In the genomic region with DNA sequence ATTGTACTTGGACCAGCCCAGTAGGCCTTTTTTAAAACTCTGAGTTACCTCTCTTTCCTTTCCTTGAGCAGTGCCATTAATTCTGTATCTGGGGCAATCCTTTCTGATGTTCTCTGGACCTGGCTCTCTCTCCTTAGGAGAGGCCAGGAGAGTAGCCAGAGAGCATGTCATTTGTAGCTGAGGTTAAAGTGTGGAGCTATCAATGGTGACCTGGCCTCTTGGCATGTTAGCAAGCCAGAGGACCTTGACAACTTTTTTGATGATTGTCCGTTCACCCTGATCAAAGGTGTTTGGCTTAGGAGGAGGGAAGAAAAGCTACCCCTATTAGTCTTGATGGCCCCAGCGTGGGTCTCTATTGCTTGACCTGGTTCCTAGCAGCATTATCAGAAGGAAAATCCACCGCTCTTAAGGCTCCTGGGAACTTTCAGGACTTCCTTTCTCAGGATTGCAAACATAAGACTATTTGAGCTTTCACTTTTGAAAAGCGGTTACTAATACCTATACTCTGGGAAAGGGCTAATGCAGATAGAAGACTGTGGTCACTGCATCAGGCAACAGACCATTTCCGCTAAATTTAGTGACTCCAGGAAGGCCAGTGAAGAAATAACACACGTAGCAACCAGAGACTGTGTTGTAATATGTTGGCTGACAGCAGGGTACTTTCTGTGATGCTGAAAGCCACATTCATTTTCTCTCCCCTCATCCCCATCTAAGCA, we compare ENCODE assay signal across 8 cellular contexts. TPM values are rescaled to one million over a fixed set of nuclear protein-coding genes. Genes with fewer than 3 reads are reported as not detected.
DNase-seq lines count a peak whose midpoint lies in the region; ATAC-seq and FAIRE-seq lines count a peak whose summit lies in the region.
"Had no signal": no experiment of that assay in that cellular context is flagged by ENCODE, and none has a peak within 500 bp of the region (broad histone marks: within the 10 kb centered on the region; RNA-seq: fewer than 3 reads in every experiment).

No MANE protein-coding gene starts in this region.

- H3K4me3 ChIP-seq in HUES48 (ENCODE audit: low read depth, low read length) = no peak overlapping the region

- POLR2A ChIA-PET in activated CD4-positive, alpha-beta memory T cell treated with anti-CD3 and anti-CD28 coated beads, Interleukin-2, amount 10 ng/mL, durations not matched to agents 7 days and 5 days (lab: Charles Lee) = interaction anchor here (0.7 to 3.5 kb wide), 11 partner anchors 10 to 261 kb away, joined by 3 to 11 read pairs (median 4); partner anchors contain the start of genes LIMK2, PIK3IP1 and TUG1

- no peaks in the 10 kb centered on the region for H3K9me3 Mint-ChIP-seq in activated CD4-positive, alpha-beta memory T cell treated with anti-CD3 and anti-CD28 coated beads, Interleukin-2, amount 10 ng/mL, durations not matched to agents 7 days and 5 days
- H3K9me3 Mint-ChIP-seq in stimulated activated memory B cell treated with anti-CD40 and anti-IgM and Interleukin-4, amounts not matched to agents 10 μg/mL and 1 μg/mL and 100 μg/mL, for 72 hours = no peaks in the 10 kb centered on the region

- ATAC-seq in left ventricle myocardium superior = peak; percentile 64
- no peak for ATAC-seq in stimulated activated memory B cell treated with anti-CD40 and anti-IgM and Interleukin-4, amounts not matched to agents 10 μg/mL and 1 μg/mL and 100 μg/mL, for 72 hours

- H3K4me1 Mint-ChIP-seq in activated CD4-positive, alpha-beta memory T cell treated with anti-CD3 and anti-CD28 coated beads, Interleukin-2, amount 10 ng/mL, durations not matched to agents 7 days and 5 days = peaks cover 54% of the 10 kb centered on the region
- peaks cover 18% of the 10 kb centered on the region for H3K4me1 Mint-ChIP-seq in stimulated activated memory B cell treated with anti-CD40 and anti-IgM and Interleukin-4, amounts not matched to agents 10 μg/mL and 1 μg/mL and 100 μg/mL, for 72 hours

- H3K4me3 Mint-ChIP-seq in activated CD4-positive, alpha-beta memory T cell treated with anti-CD3 and anti-CD28 coated beads, Interleukin-2, amount 10 ng/mL, durations not matched to agents 7 days and 5 days = no peak overlapping the region
- H3K4me3 Mint-ChIP-seq in stimulated activated memory B cell treated with anti-CD40 and anti-IgM and Interleukin-4, amounts not matched to agents 10 μg/mL and 1 μg/mL and 100 μg/mL, for 72 hours = no peak overlapping the region

- peak overlapping the region; percentile 8 for H3K27ac ChIP-seq in HUES48 (ENCODE audit: low read depth, low read length)
- H3K27ac ChIP-seq: epithelial cell of prostate had no signal

- 0 out of 2 replicates have a peak, but pooled peaks cover 5% of the 10 kb centered on the region for H3K4me1 ChIP-seq in HUES48 (ENCODE audit: control insufficient read depth, insufficient read depth, low read length)

- no peaks in the 10 kb centered on the region for H3K27me3 Mint-ChIP-seq in activated CD4-positive, alpha-beta memory T cell treated with anti-CD3 and anti-CD28 coated beads, Interleukin-2, amount 10 ng/mL, durations not matched to agents 7 days and 5 days
- H3K27me3 Mint-ChIP-seq in stimulated activated memory B cell treated with anti-CD40 and anti-IgM and Interleukin-4, amounts not matched to agents 10 μg/mL and 1 μg/mL and 100 μg/mL, for 72 hours = no peaks in the 10 kb centered on the region

- no peaks in the 10 kb centered on the region for H3K27me3 ChIP-seq in HUES48 (ENCODE audit: control insufficient read depth, insufficient read depth, low read length)

- peaks cover 38% of the 10 kb centered on the region for H3K36me3 ChIP-seq in HUES48 (ENCODE audit: control insufficient read depth, insufficient read depth, low read length)

- no peaks in the 10 kb centered on the region for H3K9me3 ChIP-seq in HUES48 (ENCODE audit: control insufficient read depth, insufficient read depth, low read length)

- peak overlapping the region; percentile 87 for H3K27ac Mint-ChIP-seq in activated CD4-positive, alpha-beta memory T cell treated with anti-CD3 and anti-CD28 coated beads, Interleukin-2, amount 10 ng/mL, durations not matched to agents 7 days and 5 days
- peak overlapping the region; percentile 45 for H3K27ac Mint-ChIP-seq in stimulated activated memory B cell treated with anti-CD40 and anti-IgM and Interleukin-4, amounts not matched to agents 10 μg/mL and 1 μg/mL and 100 μg/mL, for 72 hours

- CTCF ChIA-PET in activated CD4-positive, alpha-beta memory T cell treated with anti-CD3 and anti-CD28 coated beads, Interleukin-2, amount 10 ng/mL, durations not matched to agents 7 days and 5 days (lab: Charles Lee) = interaction anchor here (0.6 to 10.9 kb wide), 12 partner anchors 12 to 380 kb away, joined by 3 to 110 read pairs (median 5); partner anchors contain the start of genes LIMK2 and SELENOM

- intact Hi-C loops in left ventricle myocardium superior (cut with micrococcal nuclease) = no loop called here

- DNase-seq in activated CD4-positive, alpha-beta memory T cell treated with anti-CD3 and anti-CD28 coated beads, Interleukin-2, amount 10 ng/mL, durations not matched to agents 7 days and 5 days = no peak
- DNase-seq in left ventricle myocardium superior (no peak), NCI-H446 (lab: John Stamatoyannopoulos, UW) (no peak), frontal cortex (ENCODE audit: low spot score in 2 of 2) (no peak), NCI-H1105 treated with DMSO at 0.1 percent for 48 hours (lab: John Stamatoyannopoulos, UW) (no peak)

- FAIRE-seq in frontal cortex (lab: Jason Lieb, UNC) = no peak

- H3K9ac ChIP-seq in HUES48 (ENCODE audit: low read depth, low read length) = no peak overlapping the region

- H3K36me3 Mint-ChIP-seq in activated CD4-positive, alpha-beta memory T cell treated with anti-CD3 and anti-CD28 coated beads, Interleukin-2, amount 10 ng/mL, durations not matched to agents 7 days and 5 days (ENCODE audit: low read depth) = peaks cover 48% of the 10 kb centered on the region
- peaks cover 22% of the 10 kb centered on the region for H3K36me3 Mint-ChIP-seq in stimulated activated memory B cell treated with anti-CD40 and anti-IgM and Interleukin-4, amounts not matched to agents 10 μg/mL and 1 μg/mL and 100 μg/mL, for 72 hours

RNA-seq across cellular contexts. Expression of gene LIMK2, which starts 18.2 kb away (rescaled TPM):
- total RNA-seq in activated CD4-positive, alpha-beta memory T cell treated with anti-CD3 and anti-CD28 coated beads, Interleukin-2, amount 10 ng/mL, durations not matched to agents 7 days and 5 days = 10 to 100 TPM; 44.0 to 46.4 TPM
- total RNA-seq in left ventricle myocardium superior = 8.6 TPM
- 13.9 TPM for total RNA-seq in frontal cortex
